ENCODE assay signal across 30 cellular contexts in the genomic region with DNA sequence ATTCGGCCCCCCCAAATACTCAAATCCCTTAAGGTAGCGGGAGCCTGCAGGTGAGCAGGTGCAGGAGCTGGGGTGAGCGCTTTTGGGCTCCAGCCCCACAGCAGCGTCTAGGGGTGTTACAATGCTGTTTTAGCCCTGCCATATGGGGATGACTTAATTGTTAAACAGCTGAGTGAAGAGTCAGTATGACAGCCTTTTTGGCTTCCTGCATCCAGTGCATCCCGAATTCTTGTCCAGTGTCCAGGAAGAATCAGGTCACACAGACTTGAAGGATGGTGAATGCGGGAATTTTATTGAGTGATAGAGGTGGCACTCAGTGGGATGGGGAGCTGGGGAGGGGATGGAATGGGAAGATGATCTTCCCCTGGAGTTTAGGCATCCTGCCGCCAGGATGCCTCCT.
"Had no signal": no experiment of that assay in that cellular context is flagged by ENCODE, and none has a peak within 500 bp of the region (broad histone marks: within the 10 kb centered on the region; RNA-seq: fewer than 3 reads in every experiment).

No MANE protein-coding gene starts in this region.

- H3K9ac ChIP-seq: SK-N-SH had no signal

- H3K4me1 ChIP-seq: SJCRH30 had no signal

- ATAC-seq: activated CD4-positive, alpha-beta T cell treated with anti-CD3 and anti-CD28 coated beads for 36 hours; activated CD4-positive, CD25-positive, alpha-beta regulatory T cell treated with anti-CD3 and anti-CD28 coated beads, Interleukin-2, amount 50 U/mL, for 24 hours; activated CD8-positive, alpha-beta T cell treated with anti-CD3 and anti-CD28 coated beads, Interleukin-2, amount 10 ng/mL, durations not matched to agents 7 days and 5 days; Panc1; WTC11 had no signal

- H3K36me3 ChIP-seq: brain microvascular endothelial cell, SJCRH30 had no signal

- H3K27ac ChIP-seq: brain microvascular endothelial cell, SJCRH30 had no signal

- DNase-seq: activated CD4-positive, alpha-beta T cell treated with anti-CD3 and anti-CD28 coated beads for 36 hours; activated CD4-positive, alpha-beta T cell treated with anti-CD3 and anti-CD28 coated beads, Interleukin-2, amount 10 ng/mL, durations not matched to agents 7 days and 5 days; activated CD4-positive, alpha-beta T cell treated with anti-CD3 and anti-CD28 coated beads, Interleukin-2, amount 50 U/mL, for 48 hours; activated CD8-positive, alpha-beta T cell treated with anti-CD3 and anti-CD28 coated beads, Interleukin-2, amount 10 ng/mL, durations not matched to agents 7 days and 5 days; activated naive CD4-positive, alpha-beta T cell treated with anti-CD3 and anti-CD28 coated beads, Interleukin-2, amount 10 ng/mL, durations not matched to agents 7 days and 5 days; activated naive CD8-positive, alpha-beta T cell treated with anti-CD3 and anti-CD28 coated beads for 36 hours; activated T-cell treated with anti-CD3 and anti-CD28 coated beads, Interleukin-2, amount 50 U/mL, for 24 hours; amniotic stem cell; aorta; brain microvascular endothelial cell; central memory CD4-positive, alpha-beta T cell; Kasumi-1; KG1; MM.1S; MV-4-11; NCI-H1092; NCI-H1436 treated with DMSO at 0.1 percent for 48 hours; NCI-H1694 treated with DMSO at 0.1 percent for 48 hours; NCI-H2029; NCI-H345; NCI-H524 treated with DMSO at 0.1 percent for 48 hours; SHP77; SJCRH30; SK-N-SH had no signal

- H3K4me2 ChIP-seq: SK-N-SH had no signal

- H3K4me3 ChIP-seq: SJCRH30 had no signal

- H3K9me3 Mint-ChIP-seq: activated CD4-positive, alpha-beta T cell treated with anti-CD3 and anti-CD28 coated beads, Interleukin-2, amount 10 ng/mL, durations not matched to agents 7 days and 5 days; activated naive CD4-positive, alpha-beta T cell treated with anti-CD3 and anti-CD28 coated beads, Interleukin-2, amount 10 ng/mL, durations not matched to agents 7 days and 5 days; activated naive CD8-positive, alpha-beta T cell treated with anti-CD3 and anti-CD28 coated beads for 36 hours; activated T-cell treated with anti-CD3 and anti-CD28 coated beads, Interleukin-2, amount 50 U/mL, for 24 hours; activated T-helper 1 cell treated with anti-CD3 and anti-CD28 coated beads, Interleukin-12 subunit alpha, Interleukin-12 subunit beta, Interleukin-2, Interleukin-4 antibody, amounts not matched to agents 30 ng/mL and 10 ng/mL and 1 ng/mL, durations not matched to agents 14 hours and 24 hours and 36 hours; T-helper 1 cell treated with Interleukin-12 subunit alpha and Interleukin-12 subunit beta and Interleukin-4 antibody, amounts not matched to agents 30 μg/mL and 1 μg/mL, for 36 hours; T-helper 2 cell treated with Interferon-gamma antibody and Interleukin-4, amounts not matched to agents 5 μg/mL and 100 μg/mL, for 36 hours had no signal

- H3K27me3 ChIP-seq: SJCRH30 had no signal

- H3K36me3 Mint-ChIP-seq: activated naive CD4-positive, alpha-beta T cell treated with anti-CD3 and anti-CD28 coated beads, Interleukin-2, amount 10 ng/mL, durations not matched to agents 7 days and 5 days; activated naive CD8-positive, alpha-beta T cell treated with anti-CD3 and anti-CD28 coated beads for 36 hours; WTC11 had no signal

- H3K9me3 ChIP-seq: SJCRH30, SK-N-SH had no signal

- H3K4me1 Mint-ChIP-seq: activated CD4-positive, alpha-beta T cell treated with anti-CD3 and anti-CD28 coated beads for 36 hours; activated CD4-positive, alpha-beta T cell treated with anti-CD3 and anti-CD28 coated beads, Interleukin-2, amount 10 ng/mL, durations not matched to agents 7 days and 5 days; activated naive CD4-positive, alpha-beta T cell treated with anti-CD3 and anti-CD28 coated beads, Interleukin-2, amount 10 ng/mL, durations not matched to agents 7 days and 5 days; activated naive CD8-positive, alpha-beta T cell treated with anti-CD3 and anti-CD28 coated beads for 36 hours had no signal

- H3K4me3 Mint-ChIP-seq: activated CD4-positive, alpha-beta T cell treated with anti-CD3 and anti-CD28 coated beads for 36 hours; activated CD4-positive, alpha-beta T cell treated with anti-CD3 and anti-CD28 coated beads, Interleukin-2, amount 10 ng/mL, durations not matched to agents 7 days and 5 days; activated CD8-positive, alpha-beta T cell treated with anti-CD3 and anti-CD28 coated beads, Interleukin-2, amount 10 ng/mL, durations not matched to agents 7 days and 5 days; activated naive CD4-positive, alpha-beta T cell treated with anti-CD3 and anti-CD28 coated beads, Interleukin-2, amount 10 ng/mL, durations not matched to agents 7 days and 5 days; activated naive CD8-positive, alpha-beta T cell treated with anti-CD3 and anti-CD28 coated beads for 36 hours; activated T-cell treated with anti-CD3 and anti-CD28 coated beads, Interleukin-2, amount 50 U/mL, for 24 hours; activated T-helper 1 cell treated with anti-CD3 and anti-CD28 coated beads, Interleukin-12 subunit alpha, Interleukin-12 subunit beta, Interleukin-2, Interleukin-4 antibody, amounts not matched to agents 30 ng/mL and 10 ng/mL and 1 ng/mL, durations not matched to agents 14 hours and 24 hours and 36 hours; T-helper 1 cell treated with Interleukin-12 subunit alpha and Interleukin-12 subunit beta and Interleukin-4 antibody, amounts not matched to agents 30 μg/mL and 1 μg/mL, for 36 hours; T-helper 2 cell treated with Interferon-gamma antibody and Interleukin-4, amounts not matched to agents 5 μg/mL and 100 μg/mL, for 36 hours; WTC11 had no signal
